In genomic region chr10:133276100-133276434, GRCh38 we compare ENCODE assay signal across 11 cellular contexts. TPM values are rescaled to one million over a fixed set of nuclear protein-coding genes. Genes with fewer than 3 reads are reported as not detected.
DNase-seq lines count a peak whose midpoint lies in the region; ATAC-seq lines count a peak whose summit lies in the region.
"Had no signal": no experiment of that assay in that cellular context is flagged by ENCODE, and none has a peak within 500 bp of the region (broad histone marks: within the 10 kb centered on the region; RNA-seq: fewer than 3 reads in every experiment).

No MANE protein-coding gene starts in this region.

- intact Hi-C loops in activated CD4-positive, alpha-beta T cell treated with anti-CD3 and anti-CD28 coated beads, Interleukin-2, amount 10 ng/mL, durations not matched to agents 24 days and 14 days (cut with micrococcal nuclease), result loop anchor here (1.0 to 5.0 kb wide), 2 partner anchors 81 to 132 kb away; partner anchors contain the start of gene FUOM
- intact Hi-C loops in aorta (cut with DNase I), result no loop called here

- H3K4me1 ChIP-seq in iPS-15b (ENCODE audit: control insufficient read depth, insufficient read depth, low read length), result no peaks in the 10 kb centered on the region
- H3K4me1 ChIP-seq in SJCRH30, result no peaks in the 10 kb centered on the region
- H3K4me1 ChIP-seq in aorta (ENCODE audit: control insufficient read depth in 1 of 2, insufficient read depth in 2 of 2, low read length in 2 of 2), result no peaks in the 10 kb centered on the region
- H3K4me1 ChIP-seq: gastrocnemius medialis had no signal

- peaks cover 20% of the 10 kb centered on the region for H3K36me3 ChIP-seq in iPS-15b (ENCODE audit: control insufficient read depth, insufficient read depth, low read length)
- H3K36me3 ChIP-seq in SJCRH30, result no peaks in the 10 kb centered on the region
- H3K36me3 ChIP-seq in aorta (ENCODE audit: control insufficient read depth in 1 of 2, insufficient read depth in 2 of 2, low read length in 1 of 2), result peaks cover 0 to 3% of the 10 kb centered on the region in 2 donors

- H3K27me3 Mint-ChIP-seq in activated CD4-positive, alpha-beta T cell treated with anti-CD3 and anti-CD28 coated beads, Interleukin-2, amount 10 ng/mL, durations not matched to agents 24 days and 14 days, result no peaks in the 10 kb centered on the region
- no peaks in the 10 kb centered on the region for H3K27me3 Mint-ChIP-seq in T-cell
- no peaks in the 10 kb centered on the region for H3K27me3 Mint-ChIP-seq in stimulated activated naive CD8-positive, alpha-beta T cell treated with anti-CD3 and anti-CD28 coated beads, Interleukin-15, amount 100 ng/mL, for 72 hours

- no peaks in the 10 kb centered on the region for H3K9me3 Mint-ChIP-seq in activated CD4-positive, alpha-beta T cell treated with anti-CD3 and anti-CD28 coated beads, Interleukin-2, amount 10 ng/mL, durations not matched to agents 24 days and 14 days
- no peaks in the 10 kb centered on the region for H3K9me3 Mint-ChIP-seq in T-cell
- H3K9me3 Mint-ChIP-seq in stimulated activated naive CD8-positive, alpha-beta T cell treated with anti-CD3 and anti-CD28 coated beads, Interleukin-15, amount 100 ng/mL, for 72 hours, result no peaks in the 10 kb centered on the region

- ATAC-seq in T-cell (replicated peaks in 1 of 4) (no peak), aorta (ENCODE audit: low FRiP score) (no peak)
- ATAC-seq in stimulated activated naive CD8-positive, alpha-beta T cell treated with anti-CD3 and anti-CD28 coated beads, Interleukin-15, amount 100 ng/mL, for 72 hours, result no peak
- ATAC-seq: gastrocnemius medialis had no signal

- H3K4me1 Mint-ChIP-seq in activated CD4-positive, alpha-beta T cell treated with anti-CD3 and anti-CD28 coated beads, Interleukin-2, amount 10 ng/mL, durations not matched to agents 24 days and 14 days, result peaks cover 29% of the 10 kb centered on the region
- peaks cover 27 to 40% (median 40%) of the 10 kb centered on the region in 3 donors for H3K4me1 Mint-ChIP-seq in T-cell
- peaks cover 46% of the 10 kb centered on the region for H3K4me1 Mint-ChIP-seq in stimulated activated naive CD8-positive, alpha-beta T cell treated with anti-CD3 and anti-CD28 coated beads, Interleukin-15, amount 100 ng/mL, for 72 hours

- H3K4me3 ChIP-seq in iPS-15b (ENCODE audit: low read depth, low read length) (peak overlapping the region; percentile 37), SJCRH30 (no peak overlapping the region), aorta (ENCODE audit: low read length in 2 of 2) (no peak overlapping the region)
- H3K4me3 ChIP-seq: A549, gastrocnemius medialis had no signal

- H3K27me3 ChIP-seq in iPS-15b (ENCODE audit: control insufficient read depth, insufficient read depth, low read length) (peaks cover 3% of the 10 kb centered on the region), SJCRH30 (no peaks in the 10 kb centered on the region), aorta (ENCODE audit: control insufficient read depth in 1 of 2, insufficient read depth in 2 of 2, low read length in 1 of 2) (no peaks in the 10 kb centered on the region)

- POLR2A ChIA-PET in T-cell (lab: Charles Lee), result interaction anchor here (1.2 to 2.2 kb wide), 4 partner anchors 9 to 32 kb away, joined by 3 to 11 read pairs (median 4); no protein-coding TSS in a partner anchor

- peak overlapping the region; percentile 47 for H3K9ac ChIP-seq in iPS-15b (ENCODE audit: low read depth, low read length)

- no peak for DNase-seq in activated CD4-positive, alpha-beta T cell treated with anti-CD3 and anti-CD28 coated beads, Interleukin-2, amount 10 ng/mL, durations not matched to agents 24 days and 14 days
- no peak for DNase-seq in activated CD4-positive, alpha-beta T cell treated with anti-CD3 and anti-CD28 coated beads, Interleukin-2, amount 50 U/mL, for 1 hour
- DNase-seq in T-cell, result no peak
- no peak for DNase-seq in stimulated activated naive CD8-positive, alpha-beta T cell treated with anti-CD3 and anti-CD28 coated beads, Interleukin-15, amount 100 ng/mL, for 72 hours
- no peak for DNase-seq in SJCRH30
- DNase-seq in aorta, result no peak
- no peak for DNase-seq in Ammon's horn (ENCODE audit: low spot score)
- DNase-seq: gastrocnemius medialis, NCI-H1105 had no signal

- H3K4me3 Mint-ChIP-seq in activated CD4-positive, alpha-beta T cell treated with anti-CD3 and anti-CD28 coated beads, Interleukin-2, amount 10 ng/mL, durations not matched to agents 24 days and 14 days, result peak overlapping the region; percentile 96
- H3K4me3 Mint-ChIP-seq in T-cell, result peak overlapping the region; percentile 82 to 89 (median 82)
- peak overlapping the region; percentile 88 to 90 for H3K4me3 Mint-ChIP-seq in stimulated activated naive CD8-positive, alpha-beta T cell treated with anti-CD3 and anti-CD28 coated beads, Interleukin-15, amount 100 ng/mL, for 72 hours

- H3K36me3 Mint-ChIP-seq in activated CD4-positive, alpha-beta T cell treated with anti-CD3 and anti-CD28 coated beads, Interleukin-2, amount 10 ng/mL, durations not matched to agents 24 days and 14 days (ENCODE audit: low read depth), result peaks cover 25% of the 10 kb centered on the region
- no peaks in the 10 kb centered on the region for H3K36me3 Mint-ChIP-seq in T-cell

- H3K9me3 ChIP-seq in iPS-15b (ENCODE audit: control insufficient read depth, insufficient read depth, low read length) (no peaks in the 10 kb centered on the region), SJCRH30 (replicated peaks) (no peaks in the 10 kb centered on the region), aorta (ENCODE audit: control insufficient read depth, low read length) (no peaks in the 10 kb centered on the region)
- H3K9me3 ChIP-seq: A549, gastrocnemius medialis had no signal

- H3K27ac ChIP-seq in SJCRH30 (no peak overlapping the region), aorta (ENCODE audit: low read depth in 1 of 2, low read length in 2 of 2) (no peak overlapping the region)
- H3K27ac ChIP-seq: A549, gastrocnemius medialis had no signal

- CTCF ChIA-PET in T-cell (lab: Charles Lee), result interaction anchor here in 1 of 2 donors (0.6 kb wide), 1 partner anchor 53 kb away, joined by 3 read pairs; no protein-coding TSS in a partner anchor

- peak overlapping the region; percentile 93 for H3K27ac Mint-ChIP-seq in activated CD4-positive, alpha-beta T cell treated with anti-CD3 and anti-CD28 coated beads, Interleukin-2, amount 10 ng/mL, durations not matched to agents 24 days and 14 days
- H3K27ac Mint-ChIP-seq in T-cell, result peak overlapping the region; percentile 84 to 86
- peak overlapping the region in 1 of 2 donors; percentile 92 for H3K27ac Mint-ChIP-seq in stimulated activated naive CD8-positive, alpha-beta T cell treated with anti-CD3 and anti-CD28 coated beads, Interleukin-15, amount 100 ng/mL, for 72 hours

- WGBS in aorta, 2 donors, result 36 to 45% methylated on average over 6 of the region's 6 CpGs

RNA-seq across cellular contexts. Expression of gene ADAM8, which starts 0.6 kb away (rescaled TPM):
- 143 and 165 TPM in 2 replicates for total RNA-seq in activated CD4-positive, alpha-beta T cell treated with anti-CD3 and anti-CD28 coated beads, Interleukin-2, amount 10 ng/mL, durations not matched to agents 24 days and 14 days
- total RNA-seq in T-cell, result 100 to 1,000 TPM in 3 of 5 donors, 10 to 100 TPM in 2; 80.5 to 142 (median 107) TPM
- 0.56 and 0.67 TPM in 2 replicates for total RNA-seq in SJCRH30 (2014; rRNA removed; shearing (Covaris generic))
- total RNA-seq in aorta, result 10 to 100 TPM; 11.2 to 17.0 TPM
- 1 to 10 TPM; 1.0 to 1.3 TPM for polyA plus RNA-seq in aorta

RNA-seq across cellular contexts. Expression of gene TUBGCP2, which starts 32.6 kb away (rescaled TPM):
- total RNA-seq in activated CD4-positive, alpha-beta T cell treated with anti-CD3 and anti-CD28 coated beads, Interleukin-2, amount 10 ng/mL, durations not matched to agents 24 days and 14 days, result 65.3 and 70.6 TPM in 2 replicates
- total RNA-seq in T-cell, result 10 to 100 TPM; 64.5 to 80.8 (median 72.7) TPM
- 23.3 and 24.4 TPM in 2 replicates for total RNA-seq in SJCRH30 (2014; rRNA removed; shearing (Covaris generic))
- total RNA-seq in aorta, result 10 to 100 TPM; 40.0 to 49.1 TPM
- polyA plus RNA-seq in aorta, result 100 to 1,000 TPM in 1 of 2 donors, 10 to 100 TPM in 1; 11.3 to 194 TPM

RNA-seq across cellular contexts. Expression of gene ZNF511, which starts 32.6 kb away (rescaled TPM):
- 83.8 and 87.2 TPM in 2 replicates for total RNA-seq in activated CD4-positive, alpha-beta T cell treated with anti-CD3 and anti-CD28 coated beads, Interleukin-2, amount 10 ng/mL, durations not matched to agents 24 days and 14 days
- 10 to 100 TPM; 35.2 to 44.7 (median 36.8) TPM for total RNA-seq in T-cell
- 23.9 and 28.5 TPM in 2 replicates for total RNA-seq in SJCRH30 (2014; rRNA removed; shearing (Covaris generic))
- 10 to 100 TPM; 18.2 to 28.5 TPM for total RNA-seq in aorta
- 10 to 100 TPM; 35.6 to 39.6 TPM for polyA plus RNA-seq in aorta

RNA-seq across cellular contexts. Expression of gene VENTX, which starts 38.4 kb away (rescaled TPM):
- not detected in 2 replicates for total RNA-seq in activated CD4-positive, alpha-beta T cell treated with anti-CD3 and anti-CD28 coated beads, Interleukin-2, amount 10 ng/mL, durations not matched to agents 24 days and 14 days
- total RNA-seq in T-cell, result under 1 TPM in 3 of 5 donors, not detected in 2; 0.12 to 0.13 (median 0.12) TPM
- 0.10 and 0.26 TPM in 2 replicates for total RNA-seq in SJCRH30 (2014; rRNA removed; shearing (Covaris generic))
- total RNA-seq in aorta, result 1 to 10 TPM; 4.0 to 7.4 TPM
- polyA plus RNA-seq in aorta, result 1 to 10 TPM; 1.0 to 1.3 TPM
- polyA plus RNA-seq: A549 had no signal

RNA-seq across cellular contexts. Expression of gene UTF1, which starts 46.0 kb away (rescaled TPM):
- 0.17 and 0.19 TPM in 2 replicates for total RNA-seq in activated CD4-positive, alpha-beta T cell treated with anti-CD3 and anti-CD28 coated beads, Interleukin-2, amount 10 ng/mL, durations not matched to agents 24 days and 14 days
- total RNA-seq in T-cell, result under 1 TPM in 1 of 5 donors, not detected in 4; 0.23 TPM
- total RNA-seq in SJCRH30 (2014; rRNA removed; shearing (Covaris generic)), result not detected in 2 replicates
- not detected for total RNA-seq in aorta
- polyA plus RNA-seq in aorta, result not detected
- total RNA-seq: gastrocnemius medialis had no signal
- polyA plus RNA-seq: A549 had no signal
